16 cellular contexts compared by ENCODE assay signal in genomic region chr2:160222546-160223281, GRCh38. TPM values are rescaled to one million over a fixed set of nuclear protein-coding genes. Genes with fewer than 3 reads are reported as not detected.
DNase-seq lines count a peak whose midpoint lies in the region; ATAC-seq and TF ChIP-seq lines count a peak whose summit lies in the region.
"Had no signal": no experiment of that assay in that cellular context is flagged by ENCODE, and none has a peak within 500 bp of the region (broad histone marks: within the 10 kb centered on the region; RNA-seq: fewer than 3 reads in every experiment).

No MANE protein-coding gene starts in this region.

- TF ChIP-seq EP300 in upper lobe of left lung (IDR thresholded peaks at IDR 0.05): no peak

- H3K27me3 ChIP-seq in right atrium auricular region: no peaks in the 10 kb centered on the region
- no peaks in the 10 kb centered on the region for H3K27me3 ChIP-seq in muscle layer of duodenum (ENCODE audit: low read depth, low read length)
- H3K27me3 ChIP-seq in upper lobe of left lung: no peaks in the 10 kb centered on the region
- H3K27me3 ChIP-seq: neutrophil had no signal

- TF ChIP-seq CTCF in right atrium auricular region (IDR thresholded peaks at IDR 0.05) (no peak), MCF 10A (IDR thresholded peaks at IDR 0.05; ENCODE audit: unreplicated experiment) (no peak), upper lobe of left lung (IDR thresholded peaks at IDR 0.05) (no peak)

- POLR2A ChIA-PET in MCF 10A (lab: Yijun Ruan, JAX): interaction anchor here (0.7 to 15.1 kb wide), 6 partner anchors 14 to 69 kb away, joined by 3 to 212 read pairs (median 8); partner anchors contain the start of gene ITGB6

- intact Hi-C loops in cardiac septum (cut with DNase I): no loop called here
- intact Hi-C loops in MCF 10A (cut with micrococcal nuclease): loop anchor here (10.0 kb wide), 1 partner anchor 182 kb away; no protein-coding TSS in a partner anchor

- CTCF ChIA-PET in MCF 10A (lab: Yijun Ruan, JAX): interaction anchor here (1.0 to 4.8 kb wide), 2 partner anchors 14 to 68 kb away, joined by 4 to 39 read pairs; no protein-coding TSS in a partner anchor

- no peaks in the 10 kb centered on the region for H3K9me3 Mint-ChIP-seq in MCF 10A (ENCODE audit: unreplicated experiment)
- H3K9me3 Mint-ChIP-seq: WTC11 had no signal

- H3K9me3 ChIP-seq in right atrium auricular region: no peaks in the 10 kb centered on the region
- H3K9me3 ChIP-seq in muscle layer of duodenum (ENCODE audit: control insufficient read depth in 1 of 2, low read length in 2 of 2): no peaks in the 10 kb centered on the region
- H3K9me3 ChIP-seq in upper lobe of left lung: no peaks in the 10 kb centered on the region
- H3K9me3 ChIP-seq: neutrophil had no signal

- WGBS in upper lobe of left lung, 2 donors: 68 to 78% methylated on average over 3 to 7 of the region's 7 CpGs

- H3K27ac ChIP-seq in right atrium auricular region: peak overlapping the region; percentile 72 to 84
- H3K27ac ChIP-seq in muscle layer of duodenum (ENCODE audit: low read length): peak overlapping the region; percentile 81
- peak overlapping the region; percentile 77 to 90 (median 82) for H3K27ac ChIP-seq in upper lobe of left lung
- H3K27ac ChIP-seq: neutrophil had no signal

- H3K36me3 ChIP-seq in right atrium auricular region (no peaks in the 10 kb centered on the region), muscle layer of duodenum (ENCODE audit: control insufficient read depth in 1 of 2, insufficient read depth in 2 of 2, low read length in 2 of 2) (peaks cover 0 to 4% of the 10 kb centered on the region in 2 donors), upper lobe of left lung (no peaks in the 10 kb centered on the region)
- H3K36me3 ChIP-seq: neutrophil had no signal

- no TSS peak for BruUV-seq in MCF 10A (replicated peaks; lab: Mats Ljungman, UMichigan)

- no peaks in the 10 kb centered on the region for H3K27me3 Mint-ChIP-seq in MCF 10A (ENCODE audit: insufficient read depth, unreplicated experiment)

- peaks cover 79% of the 10 kb centered on the region for H3K4me1 Mint-ChIP-seq in MCF 10A (ENCODE audit: insufficient read depth, unreplicated experiment)

- H3K4me1 ChIP-seq in right atrium auricular region: peaks cover 0 to 36% of the 10 kb centered on the region in 2 donors
- H3K4me1 ChIP-seq in muscle layer of duodenum (ENCODE audit: control insufficient read depth in 1 of 2, insufficient read depth in 2 of 2, low read length in 2 of 2): peaks cover 0 to 7% of the 10 kb centered on the region in 2 donors
- peaks cover 16 to 44% (median 29%) of the 10 kb centered on the region in 4 donors for H3K4me1 ChIP-seq in upper lobe of left lung

- ATAC-seq in upper lobe of left lung (ENCODE audit: low FRiP score in 2 of 2) (no peak), HG02973 (IDR thresholded peaks at IDR 0.05; ENCODE audit: unreplicated experiment) (no peak)

- peak overlapping the region; percentile 99 for H3K27ac Mint-ChIP-seq in MCF 10A (ENCODE audit: low read depth, unreplicated experiment)
- H3K27ac Mint-ChIP-seq: B cell, WTC11 had no signal

- H3K36me3 Mint-ChIP-seq in MCF 10A (ENCODE audit: insufficient read depth, unreplicated experiment): peaks cover 6% of the 10 kb centered on the region
- H3K36me3 Mint-ChIP-seq: brain, WTC11 had no signal

- no peak overlapping the region for H3K4me3 Mint-ChIP-seq in MCF 10A (ENCODE audit: unreplicated experiment)
- H3K4me3 Mint-ChIP-seq: B cell, brain, WTC11 had no signal

- no peak for DNase-seq in right atrium auricular region (ENCODE audit: low spot score)
- DNase-seq in cardiac septum (ENCODE audit: low spot score): no peak
- no peak for DNase-seq in MCF 10A (ENCODE audit: unreplicated experiment)
- DNase-seq in upper lobe of left lung: no peak
- DNase-seq in NCI-H1105 treated with DMSO at 0.1 percent for 48 hours (lab: John Stamatoyannopoulos, UW): no peak
- DNase-seq in NCI-H446 treated with DMSO at 0.1 percent for 48 hours (lab: John Stamatoyannopoulos, UW): no peak
- DNase-seq: activated effector memory CD4-positive, alpha-beta T cell treated with anti-CD3 and anti-CD28 coated beads, Interleukin-2, amount 50 U/mL, for 16 hours; DMS79; effector memory CD4-positive, alpha-beta T cell had no signal

- H3K4me3 ChIP-seq in right atrium auricular region: no peak overlapping the region
- no peak overlapping the region for H3K4me3 ChIP-seq in muscle layer of duodenum (ENCODE audit: low read depth in 1 of 2, low read length in 2 of 2)
- no peak overlapping the region for H3K4me3 ChIP-seq in upper lobe of left lung

- no peak for TF ChIP-seq POLR2A in upper lobe of left lung (IDR thresholded peaks at IDR 0.05)

RNA-seq across cellular contexts. Expression of gene ITGB6, which starts 22.6 kb away (rescaled TPM):
- under 1 TPM; 0.20 to 0.30 TPM for total RNA-seq in right atrium auricular region
- 0.05 TPM for total RNA-seq in cardiac septum
- total RNA-seq in MCF 10A (2022): 3.8 and 6.9 TPM in 2 replicates
- 100 to 1,000 TPM in 1 of 6 donors, 10 to 100 TPM in 5; 52.6 to 124 (median 68.8) TPM for total RNA-seq in upper lobe of left lung
- total RNA-seq: B cell, SK-MEL-5, WTC11 had no signal
